8 cellular contexts compared by ENCODE assay signal in the genomic region with DNA sequence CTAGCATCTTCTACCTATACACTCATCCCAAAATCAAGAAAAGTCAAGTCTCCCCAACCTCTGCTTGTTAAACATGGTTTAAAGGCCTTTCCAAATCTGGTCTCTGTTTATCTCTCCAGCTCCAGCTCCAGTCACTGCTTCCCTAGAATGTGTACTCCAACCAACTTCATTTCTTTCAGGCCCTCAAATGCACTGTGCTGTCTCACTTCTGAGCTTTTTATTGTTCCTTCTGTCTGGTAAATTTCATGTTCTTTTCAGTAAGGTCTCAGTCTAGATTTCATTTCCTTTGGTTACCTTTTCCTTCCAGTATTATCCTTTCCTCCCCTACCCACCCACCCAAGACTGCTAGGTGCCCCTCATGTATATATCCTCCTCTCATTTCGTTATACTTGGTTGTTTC. TPM values are rescaled to one million over a fixed set of nuclear protein-coding genes. Genes with fewer than 3 reads are reported as not detected.
"Had no signal": no experiment of that assay in that cellular context is flagged by ENCODE, and none has a peak within 500 bp of the region (broad histone marks: within the 10 kb centered on the region; RNA-seq: fewer than 3 reads in every experiment).

No MANE protein-coding gene starts in this region.

- H3K4me3 ChIP-seq: GM23338, K562 had no signal

- H3K27ac Mint-ChIP-seq: GM23338, H9 had no signal

- H2AFZ ChIP-seq: GM23338 had no signal

- H3K9me3 Mint-ChIP-seq: GM23338 had no signal

- H3K4me3 Mint-ChIP-seq: GM23338, H9 had no signal

- DNase-seq: H9, HCEC 1CT, KG1 had no signal

- ATAC-seq: GM23338, HepG2, K562 had no signal

- H3K4me2 ChIP-seq: GM23338 had no signal

- H3K27ac ChIP-seq: HL-60 had no signal

RNA-seq across cellular contexts. Expression of gene COL24A1, which starts 3.7 kb away (rescaled TPM):
- total RNA-seq: HT1080 had no signal
